In genomic region chr3:56692520-56693433, GRCh38 we compare ENCODE assay signal across 8 cellular contexts. TPM values are rescaled to one million over a fixed set of nuclear protein-coding genes. Genes with fewer than 3 reads are reported as not detected.
DNase-seq lines count a peak whose midpoint lies in the region; ATAC-seq, FAIRE-seq and TF ChIP-seq lines count a peak whose summit lies in the region.
"Not testable (repeated sequence)": the region's sequence is repeated elsewhere in the genome, so short reads cannot be mapped to it uniquely, and the experiment has no call there.

No MANE protein-coding gene starts in this region.

- H3K27ac ChIP-seq in PC-9; keratinocyte (ENCODE audit: control insufficient read depth, insufficient read depth, low read length): not testable (repeated sequence)

- not testable (repeated sequence) for H3K9ac ChIP-seq in keratinocyte (ENCODE audit: control insufficient read depth, extremely low read depth, insufficient read depth, low read length)

- not testable (repeated sequence) for H3K79me2 ChIP-seq in PC-9 (ENCODE audit: low read depth); keratinocyte (ENCODE audit: control insufficient read depth, insufficient read depth, low read length)

- peak; percentile 54 for DNase-seq in GM10248 (ENCODE audit: extremely low spot score)
- not testable (repeated sequence) for DNase-seq in PC-9; keratinocyte (ENCODE audit: low read depth, low spot score)
- DNase-seq in activated T-cell treated with anti-CD3 and anti-CD28 coated beads, Interleukin-2, amount 50 U/mL, for 48 hours, result peak; percentile 38 to 44

- peaks cover 44% of the 10 kb centered on the region for H3K4me1 Mint-ChIP-seq in stimulated activated naive CD8-positive, alpha-beta T cell treated with anti-CD3 and anti-CD28 coated beads, Interleukin-15, Interleukin-2, amounts not matched to agents 100 ng/mL and 50 ng/mL, for 24 hours (ENCODE audit: low read depth)

- TF ChIP-seq CTCF in GM10248 (IDR thresholded peaks at IDR 0.05; ENCODE audit: control extremely low read depth, extremely low read depth, low read depth, missing control alignments); PC-9 (conservative IDR thresholded peaks at IDR 0.05); keratinocyte (optimal IDR thresholded peaks at IDR 0.05 in 1 of 3, IDR thresholded peaks at IDR 0.05 in 1 of 3, conservative IDR thresholded peaks at IDR 0.05 in 1 of 3; ENCODE audit: extremely low read depth in 1 of 3, insufficient read depth in 2 of 3, low read length in 3 of 3): not testable (repeated sequence)

- intact Hi-C loops in PC-9 (cut with micrococcal nuclease; ENCODE audit: unreplicated experiment), result not testable (repeated sequence)

- H4K20me1 ChIP-seq in PC-9 (ENCODE audit: insufficient read depth); keratinocyte (ENCODE audit: control insufficient read depth, extremely low read depth, insufficient read depth, low read length): not testable (repeated sequence)

- H2AFZ ChIP-seq in PC-9; keratinocyte (ENCODE audit: control insufficient read depth, low read length): not testable (repeated sequence)

- H3K4me2 ChIP-seq in PC-9; keratinocyte (ENCODE audit: control insufficient read depth, extremely low read depth, insufficient read depth, low read depth, low read length): not testable (repeated sequence)

- POLR2A ChIA-PET in GM10248 (lab: Yijun Ruan, JAX); PC-9 (lab: Charles Lee; ENCODE audit: unreplicated experiment): not testable (repeated sequence)

- H3K36me3 ChIP-seq in PC-9 (ENCODE audit: low read depth); keratinocyte (ENCODE audit: control insufficient read depth in 2 of 2, extremely low read depth in 1 of 2, insufficient read depth in 2 of 2, low read length in 2 of 2): not testable (repeated sequence)

- TSS peak; percentile 81 for BruUV-seq in PC-9 (replicated peaks; lab: Mats Ljungman, UMichigan)

- not testable (repeated sequence) for H3K4me3 ChIP-seq in PC-9; keratinocyte (ENCODE audit: control insufficient read depth in 2 of 3, extremely low read depth in 1 of 3, insufficient read depth in 2 of 3, low read depth in 1 of 3, low read length in 3 of 3)

- H3K36me3 Mint-ChIP-seq in stimulated activated naive CD8-positive, alpha-beta T cell treated with anti-CD3 and anti-CD28 coated beads, Interleukin-15, Interleukin-2, amounts not matched to agents 100 ng/mL and 50 ng/mL, for 24 hours (ENCODE audit: low read depth), result not testable (repeated sequence)

- H3K4me1 ChIP-seq in PC-9 (replicated peaks; ENCODE audit: insufficient read depth), result not testable (repeated sequence)
- peaks cover 13% of the 10 kb centered on the region for H3K4me1 ChIP-seq in keratinocyte (ENCODE audit: control insufficient read depth, extremely low read depth, insufficient read depth, low read length)

- CTCF ChIA-PET in GM10248 (lab: Yijun Ruan, JAX), result interaction anchor here (1.0 to 3.2 kb wide), 3 partner anchors 9 to 26 kb away, joined by 3 to 15 read pairs (median 4); no protein-coding TSS in a partner anchor
- CTCF ChIA-PET in PC-9 (lab: Charles Lee), result not testable (repeated sequence)

- H3K9me3 Mint-ChIP-seq in stimulated activated naive CD8-positive, alpha-beta T cell treated with anti-CD3 and anti-CD28 coated beads, Interleukin-15, Interleukin-2, amounts not matched to agents 100 ng/mL and 50 ng/mL, for 24 hours, result not testable (repeated sequence)

- H3K27me3 ChIP-seq in PC-9 (ENCODE audit: insufficient read depth, low read depth); keratinocyte (ENCODE audit: control insufficient read depth, extremely low read depth, insufficient read depth, low read length): not testable (repeated sequence)

- not testable (repeated sequence) for H3K27me3 Mint-ChIP-seq in stimulated activated naive CD8-positive, alpha-beta T cell treated with anti-CD3 and anti-CD28 coated beads, Interleukin-15, Interleukin-2, amounts not matched to agents 100 ng/mL and 50 ng/mL, for 24 hours

- not testable (repeated sequence) for H3K9me1 ChIP-seq in keratinocyte (ENCODE audit: control insufficient read depth, extremely low read depth, insufficient read depth, low read length)

- H3K4me3 Mint-ChIP-seq in stimulated activated naive CD8-positive, alpha-beta T cell treated with anti-CD3 and anti-CD28 coated beads, Interleukin-15, Interleukin-2, amounts not matched to agents 100 ng/mL and 50 ng/mL, for 24 hours, result peak overlapping the region; percentile 83

- H3F3A ChIP-seq in PC-9 (ENCODE audit: insufficient read depth, low read depth), result not testable (repeated sequence)

- dilution Hi-C loops in keratinocyte (cut with MboI; ENCODE audit: extremely low pct_ligation_motif_present, low sequenced_read_pairs), result not testable (repeated sequence)

- not testable (repeated sequence) for H3K9me2 ChIP-seq in PC-9 (ENCODE audit: insufficient read depth)

- not testable (repeated sequence) for H3K9me3 ChIP-seq in PC-9 (ENCODE audit: insufficient read depth, low read depth); keratinocyte (ENCODE audit: control insufficient read depth, low read depth, low read length)

- H3K27ac Mint-ChIP-seq in stimulated activated naive CD8-positive, alpha-beta T cell treated with anti-CD3 and anti-CD28 coated beads, Interleukin-15, Interleukin-2, amounts not matched to agents 100 ng/mL and 50 ng/mL, for 24 hours, result peak overlapping the region; percentile 22

- peak; percentile 52 for FAIRE-seq in keratinocyte (lab: Jason Lieb, UNC)

- ATAC-seq in GM19328 (IDR thresholded peaks at IDR 0.05; ENCODE audit: unreplicated experiment) (peak; percentile 61), HG02610 (IDR thresholded peaks at IDR 0.05; ENCODE audit: unreplicated experiment) (peak; percentile 76), HG03378 (IDR thresholded peaks at IDR 0.05; ENCODE audit: unreplicated experiment) (peak; percentile 55)

RNA-seq across cellular contexts. Expression of gene TASOR, which starts 9.7 kb away (rescaled TPM):
- 47.1 and 55.1 TPM in 2 replicates for total RNA-seq in PC-9 (2021)
- polyA plus RNA-seq in keratinocyte, result 20.0 to 38.6 TPM (median 26.7 TPM) in 3 replicates
- 76.2 TPM for polyA plus RNA-seq in keratinocyte (2011; ENCODE audit: low read depth)
- 14.7 and 26.1 TPM in 2 replicates for polyA plus RNA-seq in keratinocyte (2011; cell fraction: cytosol; rRNA removed)
- 26.4 and 36.9 TPM in 2 replicates for polyA plus RNA-seq in keratinocyte (2011; cell fraction: nucleus; rRNA removed)
- polyA plus RNA-seq in keratinocyte (2012; ENCODE audit: low replicate concordance), result 18.6 and 24.3 TPM in 2 replicates
- 15.3 to 49.7 TPM (median 29.0 TPM) in 3 replicates for polyA minus RNA-seq in keratinocyte
- 29.4 TPM for polyA minus RNA-seq in keratinocyte (2011; cell fraction: cytosol; rRNA and poly(A)+ RNA removed)
- 33.7 and 52.7 TPM in 2 replicates for polyA minus RNA-seq in keratinocyte (2011; cell fraction: nucleus; rRNA and poly(A)+ RNA removed)
